In the genomic region with DNA sequence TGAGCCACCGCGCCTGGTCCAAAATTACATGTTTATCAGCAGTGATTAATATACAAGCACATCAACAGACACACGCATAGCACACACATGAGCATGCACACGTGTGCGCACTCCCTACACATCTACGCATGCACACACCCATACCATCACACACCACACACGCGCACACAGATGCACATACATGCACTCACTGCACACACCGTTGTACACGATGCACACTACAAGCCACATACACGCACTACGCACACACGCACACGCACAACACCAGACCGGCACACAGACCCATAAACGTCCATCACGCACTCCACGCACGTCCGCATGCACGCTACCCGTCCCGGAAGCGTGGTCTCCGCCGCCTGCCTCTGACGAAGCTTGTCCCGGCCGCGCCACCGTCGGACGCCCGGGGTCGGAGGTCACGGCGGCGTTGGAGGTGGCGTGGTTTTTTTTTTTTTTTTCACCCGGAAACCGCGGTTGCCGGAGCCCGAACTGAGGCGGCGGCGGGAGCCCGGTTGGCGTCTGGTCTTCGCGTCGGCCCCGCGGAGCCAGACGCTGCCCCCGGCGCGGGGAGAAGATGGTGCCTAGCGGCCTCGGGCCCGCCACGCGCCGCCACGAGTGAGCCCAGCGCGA, we compare ENCODE assay signal across 8 cellular contexts. TPM values are rescaled to one million over a fixed set of nuclear protein-coding genes. Genes with fewer than 3 reads are reported as not detected.
DNase-seq lines count a peak whose midpoint lies in the region; ATAC-seq lines count a peak whose summit lies in the region.

A gene with protein sequence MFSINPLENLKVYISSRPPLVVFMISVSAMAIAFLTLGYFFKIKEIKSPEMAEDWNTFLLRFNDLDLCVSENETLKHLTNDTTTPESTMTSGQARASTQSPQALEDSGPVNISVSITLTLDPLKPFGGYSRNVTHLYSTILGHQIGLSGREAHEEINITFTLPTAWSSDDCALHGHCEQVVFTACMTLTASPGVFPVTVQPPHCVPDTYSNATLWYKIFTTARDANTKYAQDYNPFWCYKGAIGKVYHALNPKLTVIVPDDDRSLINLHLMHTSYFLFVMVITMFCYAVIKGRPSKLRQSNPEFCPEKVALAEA (plus strand): TSS at position 457 of the 627 bp plus-strand sequence. CDS start 20,641 bp downstream, outside the sequence.

- peak within 1 kb of the TSS; percentile 97 to 99 (median 98) for H3K4me3 Mint-ChIP-seq in CD8-positive, alpha-beta memory T cell
- H3K4me3 Mint-ChIP-seq in effector memory CD8-positive, alpha-beta T cell, result peak within 1 kb of the TSS; percentile 89 to 91
- peak within 1 kb of the TSS; percentile 97 for H3K4me3 Mint-ChIP-seq in memory B cell

- peaks cover 30 to 49% (median 41%) of the 10 kb centered on the region in 3 donors for H3K4me1 Mint-ChIP-seq in CD8-positive, alpha-beta memory T cell
- H3K4me1 Mint-ChIP-seq in effector memory CD8-positive, alpha-beta T cell (ENCODE audit: low read depth in 2 of 2), result peaks cover 24 to 28% of the 10 kb centered on the region in 2 donors
- H3K4me1 Mint-ChIP-seq in memory B cell, result peaks cover 22% of the 10 kb centered on the region

- H3K27ac Mint-ChIP-seq in CD8-positive, alpha-beta memory T cell, result peak within 1 kb of the TSS; percentile 89 to 99 (median 99)
- H3K27ac Mint-ChIP-seq in effector memory CD8-positive, alpha-beta T cell, result peak within 1 kb of the TSS; percentile 91 to 97
- peak within 1 kb of the TSS; percentile 89 for H3K27ac Mint-ChIP-seq in memory B cell

- H3K27me3 Mint-ChIP-seq in CD8-positive, alpha-beta memory T cell, result peaks cover 0 to 12% of the 10 kb centered on the region in 2 donors
- H3K27me3 Mint-ChIP-seq in effector memory CD8-positive, alpha-beta T cell, result no peaks in the 10 kb centered on the region
- no peaks in the 10 kb centered on the region for H3K27me3 Mint-ChIP-seq in memory B cell

- DNase-seq in CD8-positive, alpha-beta memory T cell, result peak; percentile 84 to 94 (median 90)
- DNase-seq in HS-27A (ENCODE audit: low read depth) (peak; percentile 50), memory B cell (ENCODE audit: low spot score in 2 of 2) (peak; percentile 87 to 91)
- DNase-seq in NK-92 treated with Interleukin-12 subunit alpha and Interleukin-12 subunit beta, amount 100 ng/mL, for 24 hours (lab: John Stamatoyannopoulos, UW), result peak; percentile 91
- peak; percentile 79 to 85 (median 81) for DNase-seq in activated CD8-positive, alpha-beta memory T cell treated with anti-CD3 and anti-CD28 coated beads for 48 hours (ENCODE audit: low read depth in 2 of 3, low spot score in 2 of 3)
- DNase-seq in effector memory CD8-positive, alpha-beta T cell, result peak; percentile 91 to 93 (median 91)
- peak; percentile 81 for DNase-seq in stimulated activated CD8-positive, alpha-beta memory T cell treated with anti-CD3 and anti-CD28 coated beads, Interleukin-12 subunit alpha, Interleukin-12 subunit beta, amount 100 ng/mL, for 1 hour (ENCODE audit: low read depth)

- H3K9me3 ChIP-seq in CD8-positive, alpha-beta memory T cell (ENCODE audit: low read length), result no peaks in the 10 kb centered on the region

- POLR2A ChIA-PET in CD8-positive, alpha-beta memory T cell (lab: Charles Lee), result interaction anchor here (0.5 to 2.5 kb wide), 9 partner anchors 9 to 427 kb away, joined by 3 to 24 read pairs (median 4); a partner anchor contains a TSS

- H3K36me3 ChIP-seq in CD8-positive, alpha-beta memory T cell (ENCODE audit: insufficient read depth, low read length), result no peaks in the 10 kb centered on the region

- peak within 1 kb of the TSS; percentile 89 for H3K27ac ChIP-seq in CD8-positive, alpha-beta memory T cell (ENCODE audit: low read depth, low read length)

- peaks cover 32% of the 10 kb centered on the region for H3K4me1 ChIP-seq in CD8-positive, alpha-beta memory T cell (ENCODE audit: insufficient read depth, low read length)

- H3K4me3 ChIP-seq in CD8-positive, alpha-beta memory T cell (ENCODE audit: low read length), result peak within 1 kb of the TSS; percentile 98

- peak; percentile 85 for ATAC-seq in GM19463 (IDR thresholded peaks at IDR 0.05; ENCODE audit: unreplicated experiment)
- peak; percentile 88 for ATAC-seq in effector memory CD8-positive, alpha-beta T cell (replicated peaks)
- ATAC-seq in memory B cell (ENCODE audit: low read depth), result peak; percentile 85

- H3K36me3 Mint-ChIP-seq in CD8-positive, alpha-beta memory T cell, result peaks cover 1 to 23% (median 7%) of the 10 kb centered on the region in 3 donors
- peaks cover 44% of the 10 kb centered on the region for H3K36me3 Mint-ChIP-seq in effector memory CD8-positive, alpha-beta T cell (ENCODE audit: insufficient read depth)
- peaks cover 4% of the 10 kb centered on the region for H3K36me3 Mint-ChIP-seq in memory B cell

- CTCF ChIA-PET in CD8-positive, alpha-beta memory T cell (lab: Charles Lee), result interaction anchor here (0.7 kb wide), 1 partner anchor 181 kb away, joined by 3 read pairs; a partner anchor contains a TSS

- H3K9me3 Mint-ChIP-seq in CD8-positive, alpha-beta memory T cell, result no peaks in the 10 kb centered on the region
- H3K9me3 Mint-ChIP-seq in effector memory CD8-positive, alpha-beta T cell, result no peaks in the 10 kb centered on the region
- no peaks in the 10 kb centered on the region for H3K9me3 Mint-ChIP-seq in memory B cell

- H3K27me3 ChIP-seq in CD8-positive, alpha-beta memory T cell (ENCODE audit: insufficient read depth, low read length, poor library complexity, severe bottlenecking), result no peaks in the 10 kb centered on the region

RNA-seq across cellular contexts. Expression of the gene that starts here (rescaled TPM):
- 10 to 100 TPM; 85.8 to 91.6 TPM for total RNA-seq in CD8-positive, alpha-beta memory T cell
- 129 TPM for polyA plus RNA-seq in CD8-positive, alpha-beta memory T cell

Comparison
In these comparisons a context has a peak if more than half of its experiments do, and no peak if none do; other contexts are left out.
1. Peak in every context shown above with its lines: DNase-seq, ATAC-seq, H3K4me3 ChIP-seq and H3K27ac ChIP-seq.